ENCODE assay signal across 22 cellular contexts in the genomic region with DNA sequence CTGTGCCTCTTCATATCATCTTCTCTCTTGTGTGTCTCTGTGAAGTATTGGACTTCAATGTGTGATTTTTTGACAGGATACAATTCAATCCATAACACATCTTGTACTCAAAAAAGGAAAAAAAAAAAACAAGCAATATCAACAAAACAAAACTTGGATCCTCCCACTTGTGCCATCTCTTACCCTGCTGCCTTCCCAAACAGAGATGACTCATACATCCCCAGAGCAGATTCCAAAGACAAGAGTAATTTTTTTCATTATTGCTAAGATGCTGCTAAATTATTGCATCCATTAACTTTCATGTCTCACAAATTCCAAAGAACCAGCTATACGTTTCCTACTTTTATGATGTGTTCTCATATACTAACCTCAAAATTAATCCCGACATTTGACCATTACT.
A peak's percentile ranks its signal among the peaks of the same experiment; 100 is the strongest.
DNase-seq lines count a peak whose midpoint lies in the region; TF ChIP-seq lines count a peak whose summit lies in the region.
"Had no signal": no experiment of that assay in that cellular context is flagged by ENCODE, and none has a peak within 500 bp of the region (broad histone marks: within the 10 kb centered on the region; RNA-seq: fewer than 3 reads in every experiment).

No MANE protein-coding gene starts in this region.

- H3K4me3 ChIP-seq in fibroblast of pulmonary artery (replicated peaks; ENCODE audit: low read depth, low read length) (no peak overlapping the region), testis (no peak overlapping the region)
- H3K4me3 ChIP-seq: ascending aorta, lung had no signal

- DNase-seq in NCI-H446 treated with DMSO at 0.1 percent for 48 hours (lab: John Stamatoyannopoulos, UW) (peak; percentile 9), NCI-H446 (lab: John Stamatoyannopoulos, UW) (no peak), NCI-H226 (peak; percentile 15), fibroblast of pulmonary artery (ENCODE audit: low read depth) (peak; percentile 9), T-helper 2 cell (no peak), SW480 (ENCODE audit: low spot score) (no peak), testis (no peak), NCI-H2107 (lab: John Stamatoyannopoulos, UW) (no peak)
- DNase-seq: 8988T; activated CD4-positive, alpha-beta T cell treated with anti-CD3 and anti-CD28 coated beads, Interleukin-2, amount 10 ng/mL, durations not matched to agents 7 days and 5 days; BE2C; NCI-H1048; NCI-H187 treated with DMSO at 0.1 percent for 48 hours; NCI-H2227 treated with DMSO at 0.1 percent for 48 hours; OCI-M1; SHP77; small intestine; stimulated activated CD4-positive, alpha-beta T cell treated with anti-CD3 and anti-CD28 coated beads, Interleukin-2, amount 100 ng/mL, for 24 hours; stimulated activated naive B cell treated with anti-CD40 and anti-IgM and Interleukin-4, amounts not matched to agents 10 μg/mL and 1 μg/mL and 100 μg/mL, for 72 hours; SW 1271 had no signal

- TF ChIP-seq CTCF in fibroblast of pulmonary artery (IDR thresholded peaks at IDR 0.05; ENCODE audit: low read length, missing control alignments) (no peak), testis (IDR thresholded peaks at IDR 0.05) (no peak)

- intact Hi-C loops in testis (cut with DNase I; ENCODE audit: low total_unique reads): no loop called here

- WGBS in testis, 2 donors: 46% methylated on average over 2 of the region's 2 CpGs

- no peaks in the 10 kb centered on the region for H3K36me3 ChIP-seq in testis (ENCODE audit: low read depth, missing control alignments)
- H3K36me3 ChIP-seq: ascending aorta, BE2C had no signal

- H3K4me1 ChIP-seq in testis: no peaks in the 10 kb centered on the region
- H3K4me1 ChIP-seq: ascending aorta, BE2C had no signal

- no peaks in the 10 kb centered on the region for H3K27me3 ChIP-seq in testis
- H3K27me3 ChIP-seq: ascending aorta, BE2C had no signal

- TF ChIP-seq POLR2A in testis (IDR thresholded peaks at IDR 0.05): no peak

- no peak overlapping the region for H3K27ac ChIP-seq in testis
- H3K27ac ChIP-seq: ascending aorta had no signal

- H3K9me3 ChIP-seq in testis: no peaks in the 10 kb centered on the region
- H3K9me3 ChIP-seq: ascending aorta, BE2C had no signal

Comparison
In these comparisons a context has a peak if more than half of its experiments do, and no peak if none do; other contexts are left out.
1. DNase-seq: peak in NCI-H446 treated with DMSO at 0.1 percent for 48 hours (single experiment), NCI-H226 (single experiment) and fibroblast of pulmonary artery (single experiment); none in NCI-H446 (0 of 2), T-helper 2 cell (0 of 5), SW480 (single experiment), testis (single experiment) and NCI-H2107 (single experiment).